In the genomic region with DNA sequence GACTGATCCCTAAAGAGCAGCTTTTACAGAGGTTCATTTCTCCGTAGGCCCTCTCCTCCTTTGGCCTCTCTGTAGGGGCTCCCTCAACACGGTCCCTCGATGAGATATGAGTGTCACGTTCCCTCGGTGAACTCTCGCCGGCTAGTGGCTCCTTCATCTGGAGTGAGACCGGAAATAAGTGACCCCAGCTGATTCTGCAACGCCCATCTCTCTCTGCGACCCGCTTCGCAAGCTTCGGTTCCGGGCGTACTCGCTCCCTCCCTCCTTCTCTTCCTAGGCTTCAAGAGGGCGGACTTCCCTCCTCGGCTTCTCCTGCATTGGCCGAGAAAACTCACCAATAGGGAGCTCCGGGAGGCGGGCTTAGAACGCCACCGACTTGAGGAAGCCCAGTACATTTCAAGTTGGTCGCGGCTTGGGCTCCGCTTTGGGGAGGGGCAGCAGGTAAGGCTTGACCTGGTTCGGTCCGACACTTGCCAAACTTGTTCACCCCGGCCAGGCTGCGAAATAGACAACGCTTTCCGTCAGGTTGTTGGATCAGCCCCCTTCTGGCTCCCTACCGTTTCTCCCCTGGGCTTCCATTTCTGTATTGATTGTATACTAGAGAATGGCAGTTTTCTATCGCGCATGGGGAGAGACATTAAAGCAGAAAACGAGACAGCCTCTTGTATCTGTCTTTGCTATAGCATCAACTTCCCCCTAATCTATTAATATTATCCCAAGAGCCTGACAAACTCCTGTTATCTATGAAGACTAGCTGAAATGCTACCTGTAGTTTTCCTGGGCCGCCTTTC, we compare ENCODE assay signal across 8 cellular contexts. TPM values are rescaled to one million over a fixed set of nuclear protein-coding genes. Genes with fewer than 3 reads are reported as not detected.
A peak's percentile ranks its signal among the peaks of the same experiment; 100 is the strongest.
DNase-seq lines count a peak whose midpoint lies in the region; ATAC-seq and TF ChIP-seq lines count a peak whose summit lies in the region.

A gene (minus strand): TSS at position 248 of the 791 bp plus-strand sequence. CDS start 2,816 bp downstream, outside the sequence.
A gene with protein sequence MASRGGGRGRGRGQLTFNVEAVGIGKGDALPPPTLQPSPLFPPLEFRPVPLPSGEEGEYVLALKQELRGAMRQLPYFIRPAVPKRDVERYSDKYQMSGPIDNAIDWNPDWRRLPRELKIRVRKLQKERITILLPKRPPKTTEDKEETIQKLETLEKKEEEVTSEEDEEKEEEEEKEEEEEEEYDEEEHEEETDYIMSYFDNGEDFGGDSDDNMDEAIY (plus strand): TSS at position 363 of the 791 bp plus-strand sequence. CDS start 10,176 bp downstream, outside the sequence.

- peak within 1 kb of the TSS; percentile 93 for H3K27ac ChIP-seq in Panc1 (ENCODE audit: low read length)

- H3K4me3 ChIP-seq in Panc1 (ENCODE audit: low read depth in 2 of 2, low read length in 2 of 2) = peak within 1 kb of the TSS; percentile 52 to 92

- DNase-seq in DMS79 treated with DMSO at 0.1 percent for 48 hours (lab: John Stamatoyannopoulos, UW) (peak; percentile 94), KBM-7 (peak; percentile 96), Panc1 (ENCODE audit: low read depth, low spot score) (no peak), fibroblast of gingiva (ENCODE audit: low read depth) (peak; percentile 91), naive B cell (peak; percentile 91)
- DNase-seq in activated T-cell treated with anti-CD3 and anti-CD28 coated beads, Interleukin-2, amount 50 U/mL, for 48 hours = peak; percentile 93
- peak; percentile 77 to 93 for DNase-seq in stimulated activated effector memory CD8-positive, alpha-beta T cell treated with anti-CD3 and anti-CD28 coated beads, Interleukin-12 subunit alpha, Interleukin-12 subunit beta, amount 100 ng/mL, for 72 hours (ENCODE audit: low spot score in 2 of 2)

- BruUV-seq in Panc1 (replicated peaks; lab: Mats Ljungman, UMichigan) = TSS peak; percentile 88

- in situ Hi-C loops in KBM-7 (cut with MboI; ENCODE audit: low pct_unique_long_range_greater_than_20kb, low sequenced_read_pairs) = no loop called here
- in situ Hi-C loops in Panc1 (cut with HindIII; ENCODE audit: low pct_unique_long_range_greater_than_20kb, low sequenced_read_pairs) = no loop called here

- TF ChIP-seq CTCF in Panc1 (IDR thresholded peaks at IDR 0.05) = no peak

- H3K27ac Mint-ChIP-seq in naive B cell = peak within 1 kb of the TSS; percentile 87 to 99 (median 94)
- H3K27ac Mint-ChIP-seq in stimulated activated effector memory CD8-positive, alpha-beta T cell treated with anti-CD3 and anti-CD28 coated beads, Interleukin-12 subunit alpha, Interleukin-12 subunit beta, amount 100 ng/mL, for 72 hours = peak within 1 kb of the TSS; percentile 88

- peaks cover 0 to 6% of the 10 kb centered on the region in 2 donors for H3K36me3 Mint-ChIP-seq in naive B cell
- H3K36me3 Mint-ChIP-seq in stimulated activated effector memory CD8-positive, alpha-beta T cell treated with anti-CD3 and anti-CD28 coated beads, Interleukin-12 subunit alpha, Interleukin-12 subunit beta, amount 100 ng/mL, for 72 hours = peaks cover 25% of the 10 kb centered on the region

- H3K4me1 ChIP-seq in Panc1 (ENCODE audit: control insufficient read depth, insufficient read depth, low read length) = peaks cover 22% of the 10 kb centered on the region

- H3K9me3 ChIP-seq in Panc1 (ENCODE audit: control insufficient read depth, insufficient read depth, low read depth, low read length) = peaks cover 3% of the 10 kb centered on the region; the same call in 1 of the 2 replicates

- peaks cover 51 to 64% (median 56%) of the 10 kb centered on the region in 3 donors for H3K4me1 Mint-ChIP-seq in naive B cell
- peaks cover 47% of the 10 kb centered on the region for H3K4me1 Mint-ChIP-seq in stimulated activated effector memory CD8-positive, alpha-beta T cell treated with anti-CD3 and anti-CD28 coated beads, Interleukin-12 subunit alpha, Interleukin-12 subunit beta, amount 100 ng/mL, for 72 hours

- no peaks in the 10 kb centered on the region for H3K27me3 ChIP-seq in Panc1 (ENCODE audit: control insufficient read depth, insufficient read depth, low read length)

- CTCF ChIA-PET in Panc1 (lab: Charles Lee) = interaction anchor here (0.5 to 1.7 kb wide), 3 partner anchors 55 to 73 kb away, joined by 3 to 5 read pairs (median 4); a partner anchor contains a TSS

- no peaks in the 10 kb centered on the region for H3K36me3 ChIP-seq in Panc1 (ENCODE audit: control insufficient read depth, insufficient read depth, low read length)

- peak; percentile 88 for ATAC-seq in GM21723 (IDR thresholded peaks at IDR 0.05; ENCODE audit: unreplicated experiment)
- ATAC-seq in Panc1 = peak; percentile 89
- peak; percentile 89 to 91 for ATAC-seq in naive B cell (ENCODE audit: low read depth in 2 of 2)
- ATAC-seq in stimulated activated effector memory CD8-positive, alpha-beta T cell treated with anti-CD3 and anti-CD28 coated beads, Interleukin-12 subunit alpha, Interleukin-12 subunit beta, amount 100 ng/mL, for 72 hours = peak; percentile 91

- peaks cover 0 to 3% (median 0%) of the 10 kb centered on the region in 7 donors for H3K9me3 Mint-ChIP-seq in naive B cell
- no peaks in the 10 kb centered on the region for H3K9me3 Mint-ChIP-seq in stimulated activated effector memory CD8-positive, alpha-beta T cell treated with anti-CD3 and anti-CD28 coated beads, Interleukin-12 subunit alpha, Interleukin-12 subunit beta, amount 100 ng/mL, for 72 hours

- H3K4me3 Mint-ChIP-seq in naive B cell = peak within 1 kb of the TSS; percentile 92 to 99 (median 98)
- peak within 1 kb of the TSS; percentile 75 for H3K4me3 Mint-ChIP-seq in stimulated activated effector memory CD8-positive, alpha-beta T cell treated with anti-CD3 and anti-CD28 coated beads, Interleukin-12 subunit alpha, Interleukin-12 subunit beta, amount 100 ng/mL, for 72 hours

- intact Hi-C loops in Panc1 (cut with micrococcal nuclease; ENCODE audit: unreplicated experiment) = loop anchor here (5.0 kb wide), 1 partner anchor 72 kb away; no protein-coding TSS in a partner anchor

- no peaks in the 10 kb centered on the region for H3K27me3 Mint-ChIP-seq in naive B cell

- POLR2A ChIA-PET in Panc1 (lab: Charles Lee) = interaction anchor here (0.6 to 2.0 kb wide), 3 partner anchors 37 to 52 kb away, joined by 3 to 12 read pairs (median 10); a partner anchor contains a TSS

RNA-seq across cellular contexts. Expression of the first gene that starts in this region (rescaled TPM):
- total RNA-seq in Panc1 (2021; ENCODE audit: unreplicated experiment) = 1.4 TPM
- 2.9 TPM for polyA plus RNA-seq in Panc1 (2012; ENCODE audit: insufficient read length)
- under 1 TPM in 2 of 6 donors, not detected in 4; 0.15 to 0.27 TPM for polyA plus RNA-seq in naive B cell (ENCODE audit: low read depth in 6 of 6)

RNA-seq across cellular contexts. Expression of the second gene that starts in this region (rescaled TPM):
- 14.9 TPM for total RNA-seq in Panc1 (2021; ENCODE audit: unreplicated experiment)
- polyA plus RNA-seq in Panc1 (2012; ENCODE audit: insufficient read length) = 15.6 TPM
- 100 to 1,000 TPM in 1 of 6 donors, 10 to 100 TPM in 5; 79.5 to 202 (median 91.7) TPM for polyA plus RNA-seq in naive B cell (ENCODE audit: low read depth in 6 of 6)
